1 cellular context compared by ENCODE assay signal in genomic region chr6:36827261-36828079, GRCh38.
TF ChIP-seq lines count a peak whose summit lies in the region.

No MANE protein-coding gene starts in this region.

TF ChIP-seq in HepG2, 621 proteins besides CTCF, POLR2A, EP300 and RAD21:
- TF ChIP-seq ZNF549 (CRISPR knock-in tag; IDR thresholded peaks at IDR 0.05) (no peak), ZNF790 (CRISPR knock-in tag; IDR thresholded peaks at IDR 0.05; ENCODE audit: borderline replicate concordance) (0 out of 2 replicates have a peak, but pooled peaks have one; percentile 7), SMYD3 (CRISPR knock-in tag; IDR thresholded peaks at IDR 0.05) (no peak), PHF21A (CRISPR knock-in tag; IDR thresholded peaks at IDR 0.05) (0 out of 2 replicates have a peak, but pooled peaks have one; percentile 25), KLF16 (CRISPR knock-in tag; IDR thresholded peaks at IDR 0.05) (no peak), KDM5B (CRISPR knock-in tag; IDR thresholded peaks at IDR 0.05; ENCODE audit: borderline replicate concordance) (peak; percentile 22; the same call in 1 of the 2 replicates), CHD4 (IDR thresholded peaks at IDR 0.05; ENCODE audit: borderline replicate concordance, low read length) (peak; percentile 55; the same call in 1 of the 2 replicates), RBM22 (optimal IDR thresholded peaks at IDR 0.05; ENCODE audit: low read length) (no peak), MXD1 (CRISPR knock-in tag; IDR thresholded peaks at IDR 0.05) (no peak), SYNCRIP (IDR thresholded peaks at IDR 0.05; ENCODE audit: insufficient read depth, low read depth, low read length) (no peak), U2AF1 (optimal IDR thresholded peaks at IDR 0.05; ENCODE audit: low read depth, low read length) (peak; percentile 48)
- TF ChIP-seq, protein P1, sequence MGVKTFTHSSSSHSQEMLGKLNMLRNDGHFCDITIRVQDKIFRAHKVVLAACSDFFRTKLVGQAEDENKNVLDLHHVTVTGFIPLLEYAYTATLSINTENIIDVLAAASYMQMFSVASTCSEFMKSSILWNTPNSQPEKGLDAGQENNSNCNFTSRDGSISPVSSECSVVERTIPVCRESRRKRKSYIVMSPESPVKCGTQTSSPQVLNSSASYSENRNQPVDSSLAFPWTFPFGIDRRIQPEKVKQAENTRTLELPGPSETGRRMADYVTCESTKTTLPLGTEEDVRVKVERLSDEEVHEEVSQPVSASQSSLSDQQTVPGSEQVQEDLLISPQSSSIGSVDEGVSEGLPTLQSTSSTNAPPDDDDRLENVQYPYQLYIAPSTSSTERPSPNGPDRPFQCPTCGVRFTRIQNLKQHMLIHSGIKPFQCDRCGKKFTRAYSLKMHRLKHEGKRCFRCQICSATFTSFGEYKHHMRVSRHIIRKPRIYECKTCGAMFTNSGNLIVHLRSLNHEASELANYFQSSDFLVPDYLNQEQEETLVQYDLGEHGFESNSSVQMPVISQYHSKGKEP (CRISPR knock-in tag; IDR thresholded peaks at IDR 0.05) = no peak
- TF ChIP-seq, protein P2, sequence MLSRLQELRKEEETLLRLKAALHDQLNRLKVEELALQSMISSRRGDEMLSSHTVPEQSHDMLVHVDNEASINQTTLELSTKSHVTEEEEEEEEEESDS (CRISPR knock-in tag; IDR thresholded peaks at IDR 0.05; ENCODE audit: borderline replicate concordance) = no peak
